In genomic region chr12:52385226-52385702, GRCh38 we compare ENCODE assay signal across 34 cellular contexts. TPM values are rescaled to one million over a fixed set of nuclear protein-coding genes. Genes with fewer than 3 reads are reported as not detected.
"Had no signal": no experiment of that assay in that cellular context is flagged by ENCODE, and none has a peak within 500 bp of the region (broad histone marks: within the 10 kb centered on the region; RNA-seq: fewer than 3 reads in every experiment).

Gene KRT84 (minus strand): TSS chr12:52385652. CDS start chr12:52385585, 67 bp downstream.

- H3K9me3 ChIP-seq: neutrophil, ovary, psoas muscle, right lobe of liver, stomach, thoracic aorta, thyroid gland, tibial nerve, upper lobe of left lung, uterus had no signal

- H3K27ac ChIP-seq: neutrophil, ovary, parathyroid adenoma, psoas muscle, right lobe of liver, skin epidermis, stomach, thoracic aorta, thyroid gland, tibial nerve, upper lobe of left lung, uterus had no signal

- H3K27me3 ChIP-seq: ovary, right lobe of liver, thyroid gland, upper lobe of left lung, uterus had no signal

- ATAC-seq: naive thymus-derived CD8-positive, alpha-beta T cell; psoas muscle; right cardiac atrium; right lobe of liver; stimulated activated effector memory CD8-positive, alpha-beta T cell treated with anti-CD3 and anti-CD28 coated beads, Interleukin-12 subunit alpha, Interleukin-12 subunit beta, amount 100 ng/mL, for 72 hours; stimulated activated naive B cell treated with anti-CD40 and anti-IgM and Interleukin-4, amounts not matched to agents 10 μg/mL and 1 μg/mL and 100 μg/mL, for 72 hours had no signal

- H3K4me1 ChIP-seq: psoas muscle, right lobe of liver, stomach, thyroid gland, tibial nerve, upper lobe of left lung, uterus had no signal

- H3K4me2 ChIP-seq: smooth muscle cell had no signal

- H2AFZ ChIP-seq: parathyroid adenoma had no signal

- H3K36me3 ChIP-seq: neutrophil, ovary, right lobe of liver, stomach, thoracic aorta, thyroid gland, tibial nerve, upper lobe of left lung, uterus had no signal

- H3K4me3 ChIP-seq: ovary, psoas muscle, right lobe of liver, skin epidermis, smooth muscle cell, stomach, thoracic aorta, thyroid gland, tibial nerve, upper lobe of left lung, uterus had no signal

- DNase-seq: naive B cell; naive thymus-derived CD8-positive, alpha-beta T cell; nephron progenitor cell; nucleus accumbens; ovary; psoas muscle; right cardiac atrium; right lobe of liver; stimulated activated CD4-positive, alpha-beta T cell treated with anti-CD3 and anti-CD28 coated beads, Interleukin-15, amount 100 ng/mL, for 24 hours; stimulated activated CD4-positive, alpha-beta T cell treated with anti-CD3 and anti-CD28 coated beads, Interleukin-2, amount 100 ng/mL, for 24 hours; stimulated activated CD4-positive, alpha-beta T cell treated with anti-CD3 and anti-CD28 coated beads, Interleukin-2, amount 100 ng/mL, for 48 hours; stimulated activated CD4-positive, alpha-beta T cell treated with anti-CD3 and anti-CD28 coated beads, Interleukin-4, amount 100 ng/mL, for 24 hours; stimulated activated naive B cell treated with anti-CD40 and anti-IgM and Interleukin-4, amounts not matched to agents 10 μg/mL and 1 μg/mL and 100 μg/mL, for 72 hours; stimulated activated naive CD4-positive, alpha-beta T cell treated with Interleukin-2 at 50 U/mL for 16 hours; stomach; thyroid gland; trophoblast cell; upper lobe of left lung; uterus had no signal

- H3K79me2 ChIP-seq: parathyroid adenoma had no signal

- H3K9ac ChIP-seq: parathyroid adenoma had no signal

RNA-seq across cellular contexts. Expression of gene KRT84, which starts in this region (rescaled TPM):
- total RNA-seq: naive thymus-derived CD8-positive, alpha-beta T cell; natural killer cell treated with Interleukin-12 subunit alpha and Interleukin-12 subunit beta and Interleukin-15 and Interleukin-18, amount 100 ng/mL, for 72 hours; neural crest cell; omental fat pad; ovary; progenitor cell of endocrine pancreas; psoas muscle; renal cortical epithelial cell; right cardiac atrium; right lobe of liver; stomach; subcutaneous adipose tissue; temporal lobe; thoracic aorta; thyroid gland; tibial nerve; upper lobe of left lung; urinary bladder had no signal
- polyA plus RNA-seq: naive thymus-derived CD8-positive, alpha-beta T cell; ovary; psoas muscle; right cardiac atrium; stomach; urinary bladder had no signal
